ENCODE assay signal across 21 cellular contexts in the genomic region with DNA sequence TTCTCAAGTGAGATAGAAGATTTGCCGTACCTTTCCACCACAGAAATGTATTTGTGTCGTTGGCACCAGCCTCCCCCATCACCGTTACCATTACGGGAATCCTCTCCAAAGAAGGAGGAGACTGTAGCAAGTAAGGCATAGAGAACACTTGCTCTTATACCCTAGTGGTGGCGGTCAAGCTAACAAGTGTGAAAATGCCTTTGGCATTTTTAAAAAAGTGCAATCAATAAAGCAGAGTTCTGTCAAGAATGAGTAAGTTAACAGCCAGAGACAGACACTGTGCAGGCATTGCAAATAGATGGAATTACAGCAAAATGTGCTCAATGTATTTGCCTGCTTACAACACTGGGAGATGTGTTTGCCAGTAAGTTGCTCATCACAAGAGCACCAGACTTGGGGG. TPM values are rescaled to one million over a fixed set of nuclear protein-coding genes. Genes with fewer than 3 reads are reported as not detected.
A peak's percentile ranks its signal among the peaks of the same experiment; 100 is the strongest.
DNase-seq lines count a peak whose midpoint lies in the region; ATAC-seq, FAIRE-seq and TF ChIP-seq lines count a peak whose summit lies in the region.
"Had no signal": no experiment of that assay in that cellular context is flagged by ENCODE, and none has a peak within 500 bp of the region (broad histone marks: within the 10 kb centered on the region; RNA-seq: fewer than 3 reads in every experiment).

No MANE protein-coding gene starts in this region.

- peaks cover 99% of the 10 kb centered on the region for H3K36me3 Mint-ChIP-seq in activated T-helper 17 cell treated with anti-CD3 and anti-CD28 coated beads, Interleukin-2, amount 50 U/mL, for 72 hours (ENCODE audit: low read depth)
- peaks cover 42 to 51% of the 10 kb centered on the region in 2 donors for H3K36me3 Mint-ChIP-seq in activated naive CD4-positive, alpha-beta T cell treated with anti-CD3 and anti-CD28 coated beads, Interleukin-2, amount 50 U/mL, for 72 hours

- H3K9me3 ChIP-seq in HepG2 (ENCODE audit: low read length) (no peaks in the 10 kb centered on the region), right lobe of liver (no peaks in the 10 kb centered on the region), ascending aorta (no peaks in the 10 kb centered on the region)
- H3K9me3 ChIP-seq: HAP-1, SK-N-SH, uterus had no signal

- intact Hi-C loops in HepG2 (cut with micrococcal nuclease; ENCODE audit: unreplicated experiment) (no loop called here), right lobe of liver (cut with DNase I) (no loop called here), ascending aorta (cut with DNase I) (no loop called here)

- peaks cover 4% of the 10 kb centered on the region for H3K4me1 Mint-ChIP-seq in activated T-helper 17 cell treated with anti-CD3 and anti-CD28 coated beads, Interleukin-2, amount 50 U/mL, for 72 hours

- peak overlapping the region; percentile 40 for H3K27ac Mint-ChIP-seq in activated T-helper 17 cell treated with anti-CD3 and anti-CD28 coated beads, Interleukin-2, amount 50 U/mL, for 72 hours
- peak overlapping the region in 1 of 2 donors; percentile 81 for H3K27ac Mint-ChIP-seq in activated naive CD4-positive, alpha-beta T cell treated with anti-CD3 and anti-CD28 coated beads, Interleukin-2, amount 50 U/mL, for 72 hours

- TF ChIP-seq CTCF in HepG2 (CRISPR knock-in tag; IDR thresholded peaks at IDR 0.05) (no peak), right lobe of liver (IDR thresholded peaks at IDR 0.05) (no peak), ascending aorta (IDR thresholded peaks at IDR 0.05) (no peak)

- no peak for FAIRE-seq in HepG2 (lab: Jason Lieb, UNC)
- FAIRE-seq: GM12892, small intestine had no signal

- 97% methylated on average over 5 of the region's 5 CpGs for WGBS in HepG2 (ENCODE audit: low lambda C conversion rate)
- 100% methylated on average over 2 of the region's 5 CpGs for WGBS in right lobe of liver (ENCODE audit: insufficient coverage, low coverage, low lambda C conversion rate, missing lambda C conversion rate)

- H3K4me3 ChIP-seq in HepG2 (replicated peaks in 1 of 3; ENCODE audit: insufficient read depth in 1 of 3, low read depth in 2 of 3, low read length in 3 of 3) (no peak overlapping the region), right lobe of liver (no peak overlapping the region), ascending aorta (no peak overlapping the region)
- H3K4me3 ChIP-seq: HAP-1, uterus had no signal

- 0 out of 3 replicates have a peak, but pooled peaks have one; percentile 16 for ATAC-seq in HepG2
- ATAC-seq in right lobe of liver = no peak
- no peak for ATAC-seq in activated T-helper 17 cell treated with anti-CD3 and anti-CD28 coated beads, Interleukin-2, amount 50 U/mL, for 72 hours (replicated peaks)
- no peak for ATAC-seq in activated naive CD4-positive, alpha-beta T cell treated with anti-CD3 and anti-CD28 coated beads, Interleukin-2, amount 50 U/mL, for 72 hours
- ATAC-seq: foreskin keratinocyte had no signal

- H3K9me3 Mint-ChIP-seq in activated T-helper 17 cell treated with anti-CD3 and anti-CD28 coated beads, Interleukin-2, amount 50 U/mL, for 72 hours = no peaks in the 10 kb centered on the region
- H3K9me3 Mint-ChIP-seq in activated naive CD4-positive, alpha-beta T cell treated with anti-CD3 and anti-CD28 coated beads, Interleukin-2, amount 50 U/mL, for 72 hours = no peaks in the 10 kb centered on the region

- H3K9ac ChIP-seq in HepG2 (ENCODE audit: insufficient read depth, low read depth, low read length) = no peak overlapping the region
- H3K9ac ChIP-seq: SK-N-SH had no signal

- peaks cover 32% of the 10 kb centered on the region for H3K4me1 ChIP-seq in HepG2 (ENCODE audit: insufficient read depth, low read length)
- H3K4me1 ChIP-seq in right lobe of liver = peaks cover 0 to 10% (median 2%) of the 10 kb centered on the region in 4 donors
- H3K4me1 ChIP-seq in ascending aorta = no peaks in the 10 kb centered on the region
- H3K4me1 ChIP-seq: uterus had no signal

- DNase-seq in HepG2 (ENCODE audit: low spot score) (no peak), right lobe of liver (no peak), foreskin melanocyte (peak; percentile 60), kidney tubule cell (ENCODE audit: low spot score) (no peak), ascending aorta (ENCODE audit: low spot score in 2 of 2) (no peak)
- no peak for DNase-seq in activated naive CD4-positive, alpha-beta T cell treated with anti-CD3 and anti-CD28 coated beads, Interleukin-2, amount 50 U/mL, for 72 hours (ENCODE audit: low spot score in 2 of 2)
- DNase-seq in activated CD4-positive, alpha-beta T cell treated with anti-CD3 and anti-CD28 coated beads for 4 hours = no peak
- DNase-seq: ACHN; activated CD8-positive, alpha-beta memory T cell treated with anti-CD3 and anti-CD28 coated beads, Interleukin-2, amount 50 U/mL, for 4 hours; C1 segment of cervical spinal cord; foreskin keratinocyte; kidney glomerular epithelial cell; NCI-H1048; NCI-H1930; SK-N-SH; small intestine; stimulated activated CD4-positive, alpha-beta T cell treated with anti-CD3 and anti-CD28 coated beads, Interleukin-4, amount 100 ng/mL, for 24 hours; uterus had no signal

- H3K4me2 ChIP-seq in HepG2 (ENCODE audit: low read depth, low read length) = no peak overlapping the region
- H3K4me2 ChIP-seq: SK-N-SH had no signal

- CTCF ChIA-PET in HepG2 (lab: Yijun Ruan, JAX; ENCODE audit: low intra/inter-chr PET ratio, low total read pairs) = no interaction called here

- no peaks in the 10 kb centered on the region for H3K27me3 Mint-ChIP-seq in activated T-helper 17 cell treated with anti-CD3 and anti-CD28 coated beads, Interleukin-2, amount 50 U/mL, for 72 hours

- H3K4me3 Mint-ChIP-seq in activated T-helper 17 cell treated with anti-CD3 and anti-CD28 coated beads, Interleukin-2, amount 50 U/mL, for 72 hours = no peak overlapping the region

- H4K20me1 ChIP-seq in HepG2 (ENCODE audit: insufficient read depth, low read length) = peaks cover 13% of the 10 kb centered on the region

- POLR2A ChIA-PET in HepG2 (lab: Yijun Ruan, JAX) = interaction anchor here (4.9 to 8.8 kb wide), 2 partner anchors 10 to 16 kb away, joined by 36 to 62 read pairs; partner anchors contain the start of gene CASC3

- H3K79me2 ChIP-seq in HepG2 (ENCODE audit: insufficient read depth, low read length) = peaks cover 22% of the 10 kb centered on the region

- H3K27ac ChIP-seq in HepG2 (ENCODE audit: extremely low read length, insufficient read depth, low read length) (no peak overlapping the region), right lobe of liver (no peak overlapping the region), ascending aorta (peak overlapping the region in 1 of 2 donors; percentile 5)
- H3K27ac ChIP-seq: foreskin keratinocyte, uterus had no signal

- in situ Hi-C loops in HepG2 (cut with HindIII; ENCODE audit: extremely low pct_ligation_motif_present, low pct_unique_long_range_greater_than_20kb) = no loop called here

- no peak overlapping the region for H2AFZ ChIP-seq in HepG2 (ENCODE audit: low read length)

- no peaks in the 10 kb centered on the region for H3K27me3 ChIP-seq in HepG2 (ENCODE audit: control insufficient read depth in 1 of 2, insufficient read depth in 2 of 2, low read length in 2 of 2)
- no peaks in the 10 kb centered on the region for H3K27me3 ChIP-seq in right lobe of liver
- H3K27me3 ChIP-seq in ascending aorta = no peaks in the 10 kb centered on the region
- H3K27me3 ChIP-seq: foreskin keratinocyte, uterus had no signal

- H3K36me3 ChIP-seq in HepG2 (replicated peaks in 1 of 2; ENCODE audit: control insufficient read depth in 1 of 2, insufficient read depth in 2 of 2, low read length in 2 of 2) = peaks cover 30 to 77% of the 10 kb centered on the region in 2 experiments
- H3K36me3 ChIP-seq in right lobe of liver = peaks cover 0 to 69% (median 36%) of the 10 kb centered on the region in 4 donors
- H3K36me3 ChIP-seq in ascending aorta = peaks cover 79 to 82% of the 10 kb centered on the region in 2 donors
- H3K36me3 ChIP-seq: uterus had no signal

- TF ChIP-seq POLR2A in HepG2 (IDR thresholded peaks at IDR 0.05; ENCODE audit: insufficient read depth in 1 of 2, low read depth in 2 of 2, low read length in 2 of 2) = 0 out of 4 replicates have a peak, but pooled peaks of 1 of the 2 experiments have one; percentile 20
- TF ChIP-seq POLR2A in right lobe of liver (IDR thresholded peaks at IDR 0.05) = no peak

- BruUV-seq in HepG2 (replicated peaks; lab: Mats Ljungman, UMichigan) = TSS peak; percentile 22

- TF ChIP-seq RAD21 in HepG2 (CRISPR knock-in tag; IDR thresholded peaks at IDR 0.05) = no peak

- no peak for TF ChIP-seq EP300 in HepG2 (IDR thresholded peaks at IDR 0.05; ENCODE audit: low read depth in 2 of 2, low read length in 2 of 2)
- TF ChIP-seq EP300 in HepG2 (CRISPR knock-in tag; IDR thresholded peaks at IDR 0.05; ENCODE audit: borderline replicate concordance) = no peak

RNA-seq across cellular contexts. Expression of gene MSL1, which starts 7.7 kb away (rescaled TPM):
- total RNA-seq in HepG2 (2016; rRNA removed; fragmentation: Illumina TruSeq; extraction: Trizol) (76.1 and 88.5 TPM in 2 replicates), right lobe of liver (10 to 100 TPM; 31.1 to 43.8 (median 36.0) TPM), ascending aorta (82.5 TPM)
- 23.3 and 23.6 TPM in 2 replicates for total RNA-seq in HepG2 (2016; cell fraction: cytosol; rRNA removed; fragmentation: Illumina TruSeq; extraction: Trizol; ENCODE audit: low read depth)
- 62.6 and 89.2 TPM in 2 replicates for total RNA-seq in HepG2 (2016; cell fraction: insoluble cytoplasmic fraction; rRNA removed; fragmentation: Illumina TruSeq; extraction: Trizol)
- 50.5 and 57.1 TPM in 2 replicates for total RNA-seq in HepG2 (2016; cell fraction: membrane; rRNA removed; fragmentation: Illumina TruSeq; extraction: Trizol)
- total RNA-seq in HepG2 (2016; cell fraction: nucleus; rRNA removed; fragmentation: Illumina TruSeq; extraction: Trizol) = 82.0 and 93.0 TPM in 2 replicates
- polyA plus RNA-seq in HepG2 (2011; rRNA removed) = 54.6 and 63.8 TPM in 2 replicates
- polyA plus RNA-seq in HepG2 (2011; cell fraction: cytosol; rRNA removed) = 19.7 and 28.8 TPM in 2 replicates
- polyA plus RNA-seq in HepG2 (2011; cell fraction: nucleus; rRNA removed) = 90.9 and 114 TPM in 2 replicates
- 89.3 and 98.8 TPM in 2 replicates for polyA plus RNA-seq in HepG2 (2012)
- 10.1 and 10.5 TPM in 2 replicates for polyA plus RNA-seq in HepG2 (2016; cell fraction: cytosol; fragmentation: Illumina TruSeq; extraction: Trizol; ENCODE audit: low read depth)
- polyA plus RNA-seq in HepG2 (2016; cell fraction: insoluble cytoplasmic fraction; fragmentation: Illumina TruSeq; extraction: Trizol; ENCODE audit: low read depth) = 77.5 and 94.3 TPM in 2 replicates
- 34.7 and 36.6 TPM in 2 replicates for polyA plus RNA-seq in HepG2 (2016; cell fraction: membrane; fragmentation: Illumina TruSeq; extraction: Trizol; ENCODE audit: low read depth)
- polyA plus RNA-seq in HepG2 (2016; cell fraction: nucleus; fragmentation: Illumina TruSeq; extraction: Trizol; ENCODE audit: insufficient read depth, low read depth) = 173 TPM in 2 replicates
- polyA minus RNA-seq in HepG2 (2011; rRNA and poly(A)+ RNA removed; ENCODE audit: low replicate concordance) = 21.1 and 21.8 TPM in 2 replicates
- polyA minus RNA-seq in HepG2 (2011; cell fraction: cytosol; rRNA and poly(A)+ RNA removed) = 50.3 and 50.4 TPM in 2 replicates
- polyA minus RNA-seq in HepG2 (2011; cell fraction: nucleus; rRNA and poly(A)+ RNA removed) = 107 and 131 TPM in 2 replicates
- 100 to 1,000 TPM in 1 of 2 donors, 10 to 100 TPM in 1; 80.5 to 114 TPM for total RNA-seq in activated T-helper 17 cell treated with anti-CD3 and anti-CD28 coated beads, Interleukin-2, amount 50 U/mL, for 72 hours
- 100 to 1,000 TPM in 1 of 2 donors, 10 to 100 TPM in 1; 83.4 to 140 TPM for total RNA-seq in activated naive CD4-positive, alpha-beta T cell treated with anti-CD3 and anti-CD28 coated beads, Interleukin-2, amount 50 U/mL, for 72 hours

RNA-seq across cellular contexts. Expression of gene CASC3, which starts 10.8 kb away (rescaled TPM):
- 29.6 and 30.8 TPM in 2 replicates for total RNA-seq in HepG2 (2016; rRNA removed; fragmentation: Illumina TruSeq; extraction: Trizol)
- 27.8 and 32.3 TPM in 2 replicates for total RNA-seq in HepG2 (2016; cell fraction: cytosol; rRNA removed; fragmentation: Illumina TruSeq; extraction: Trizol; ENCODE audit: low read depth)
- 26.4 and 32.2 TPM in 2 replicates for total RNA-seq in HepG2 (2016; cell fraction: insoluble cytoplasmic fraction; rRNA removed; fragmentation: Illumina TruSeq; extraction: Trizol)
- 28.8 and 30.1 TPM in 2 replicates for total RNA-seq in HepG2 (2016; cell fraction: membrane; rRNA removed; fragmentation: Illumina TruSeq; extraction: Trizol)
- total RNA-seq in HepG2 (2016; cell fraction: nucleus; rRNA removed; fragmentation: Illumina TruSeq; extraction: Trizol) = 30.8 and 38.1 TPM in 2 replicates
- polyA plus RNA-seq in HepG2 (2011; rRNA removed) = 60.9 and 62.9 TPM in 2 replicates
- 25.1 and 35.9 TPM in 2 replicates for polyA plus RNA-seq in HepG2 (2011; cell fraction: cytosol; rRNA removed)
- 142 and 152 TPM in 2 replicates for polyA plus RNA-seq in HepG2 (2011; cell fraction: nucleus; rRNA removed)
- polyA plus RNA-seq in HepG2 (2012) = 70.7 and 76.1 TPM in 2 replicates
- 5.4 and 6.1 TPM in 2 replicates for polyA plus RNA-seq in HepG2 (2016; cell fraction: cytosol; fragmentation: Illumina TruSeq; extraction: Trizol; ENCODE audit: low read depth)
- polyA plus RNA-seq in HepG2 (2016; cell fraction: insoluble cytoplasmic fraction; fragmentation: Illumina TruSeq; extraction: Trizol; ENCODE audit: low read depth) = 32.0 and 41.3 TPM in 2 replicates
- 18.7 and 20.0 TPM in 2 replicates for polyA plus RNA-seq in HepG2 (2016; cell fraction: membrane; fragmentation: Illumina TruSeq; extraction: Trizol; ENCODE audit: low read depth)
- 74.6 and 84.0 TPM in 2 replicates for polyA plus RNA-seq in HepG2 (2016; cell fraction: nucleus; fragmentation: Illumina TruSeq; extraction: Trizol; ENCODE audit: insufficient read depth, low read depth)
- polyA minus RNA-seq in HepG2 (2011; rRNA and poly(A)+ RNA removed; ENCODE audit: low replicate concordance) = 60.8 and 70.8 TPM in 2 replicates
- polyA minus RNA-seq in HepG2 (2011; cell fraction: cytosol; rRNA and poly(A)+ RNA removed) = 20.8 and 24.8 TPM in 2 replicates
- polyA minus RNA-seq in HepG2 (2011; cell fraction: nucleus; rRNA and poly(A)+ RNA removed) = 59.5 and 60.8 TPM in 2 replicates
- total RNA-seq in right lobe of liver = 10 to 100 TPM; 19.6 to 31.5 (median 25.9) TPM
- total RNA-seq in activated T-helper 17 cell treated with anti-CD3 and anti-CD28 coated beads, Interleukin-2, amount 50 U/mL, for 72 hours = 100 to 1,000 TPM; 110 to 244 TPM
- 100 to 1,000 TPM; 104 to 212 TPM for total RNA-seq in activated naive CD4-positive, alpha-beta T cell treated with anti-CD3 and anti-CD28 coated beads, Interleukin-2, amount 50 U/mL, for 72 hours
- 48.9 TPM for total RNA-seq in ascending aorta

RNA-seq across cellular contexts. Expression of gene NR1D1, which starts 29.1 kb away (rescaled TPM):
- total RNA-seq in HepG2 (2016; rRNA removed; fragmentation: Illumina TruSeq; extraction: Trizol) (1.4 and 2.1 TPM in 2 replicates), right lobe of liver (10 to 100 TPM in 4 of 6 experiments, 1 to 10 TPM in 2; 6.9 to 29.8 (median 16.0) TPM), ascending aorta (0.43 TPM)
- total RNA-seq in HepG2 (2016; cell fraction: cytosol; rRNA removed; fragmentation: Illumina TruSeq; extraction: Trizol; ENCODE audit: low read depth) = 0.88 and 1.1 TPM in 2 replicates
- 1.2 and 1.8 TPM in 2 replicates for total RNA-seq in HepG2 (2016; cell fraction: insoluble cytoplasmic fraction; rRNA removed; fragmentation: Illumina TruSeq; extraction: Trizol)
- 2.2 and 2.4 TPM in 2 replicates for total RNA-seq in HepG2 (2016; cell fraction: membrane; rRNA removed; fragmentation: Illumina TruSeq; extraction: Trizol)
- total RNA-seq in HepG2 (2016; cell fraction: nucleus; rRNA removed; fragmentation: Illumina TruSeq; extraction: Trizol) = 3.4 and 4.3 TPM in 2 replicates
- polyA plus RNA-seq in HepG2 (2011; rRNA removed) = 2.7 and 3.6 TPM in 2 replicates
- polyA plus RNA-seq in HepG2 (2011; cell fraction: cytosol; rRNA removed) = 1.5 and 1.6 TPM in 2 replicates
- polyA plus RNA-seq in HepG2 (2011; cell fraction: nucleus; rRNA removed) = 20.3 and 22.7 TPM in 2 replicates
- 11.1 and 19.6 TPM in 2 replicates for polyA plus RNA-seq in HepG2 (2012)
- polyA plus RNA-seq in HepG2 (2016; cell fraction: cytosol; fragmentation: Illumina TruSeq; extraction: Trizol; ENCODE audit: low read depth) = 0.95 and 1.1 TPM in 2 replicates
- polyA plus RNA-seq in HepG2 (2016; cell fraction: insoluble cytoplasmic fraction; fragmentation: Illumina TruSeq; extraction: Trizol; ENCODE audit: low read depth) = 3.8 and 5.8 TPM in 2 replicates
- 2.5 and 3.4 TPM in 2 replicates for polyA plus RNA-seq in HepG2 (2016; cell fraction: membrane; fragmentation: Illumina TruSeq; extraction: Trizol; ENCODE audit: low read depth)
- 9.5 and 10.0 TPM in 2 replicates for polyA plus RNA-seq in HepG2 (2016; cell fraction: nucleus; fragmentation: Illumina TruSeq; extraction: Trizol; ENCODE audit: insufficient read depth, low read depth)
- polyA minus RNA-seq in HepG2 (2011; rRNA and poly(A)+ RNA removed; ENCODE audit: low replicate concordance) = 3.3 and 6.7 TPM in 2 replicates
- 4.5 and 6.5 TPM in 2 replicates for polyA minus RNA-seq in HepG2 (2011; cell fraction: cytosol; rRNA and poly(A)+ RNA removed)
- 7.6 and 8.1 TPM in 2 replicates for polyA minus RNA-seq in HepG2 (2011; cell fraction: nucleus; rRNA and poly(A)+ RNA removed)
- 10 to 100 TPM; 12.2 to 21.8 TPM for total RNA-seq in activated T-helper 17 cell treated with anti-CD3 and anti-CD28 coated beads, Interleukin-2, amount 50 U/mL, for 72 hours
- total RNA-seq in activated naive CD4-positive, alpha-beta T cell treated with anti-CD3 and anti-CD28 coated beads, Interleukin-2, amount 50 U/mL, for 72 hours = 10 to 100 TPM in 1 of 2 donors, 1 to 10 TPM in 1; 4.8 to 26.7 TPM

RNA-seq across cellular contexts. Expression of gene RAPGEFL1, which starts 47.8 kb away (rescaled TPM):
- total RNA-seq in HepG2 (2016; rRNA removed; fragmentation: Illumina TruSeq; extraction: Trizol) (1.1 and 4.5 TPM in 2 replicates), right lobe of liver (10 to 100 TPM in 1 of 6 experiments, 1 to 10 TPM in 5; 1.4 to 16.5 (median 4.4) TPM), ascending aorta (8.7 TPM)
- total RNA-seq in HepG2 (2016; cell fraction: cytosol; rRNA removed; fragmentation: Illumina TruSeq; extraction: Trizol; ENCODE audit: low read depth) = 1.5 and 1.9 TPM in 2 replicates
- 1.3 and 2.7 TPM in 2 replicates for total RNA-seq in HepG2 (2016; cell fraction: insoluble cytoplasmic fraction; rRNA removed; fragmentation: Illumina TruSeq; extraction: Trizol)
- total RNA-seq in HepG2 (2016; cell fraction: membrane; rRNA removed; fragmentation: Illumina TruSeq; extraction: Trizol) = 1.7 TPM in 2 replicates
- 4.2 and 4.8 TPM in 2 replicates for total RNA-seq in HepG2 (2016; cell fraction: nucleus; rRNA removed; fragmentation: Illumina TruSeq; extraction: Trizol)
- 7.3 and 7.8 TPM in 2 replicates for polyA plus RNA-seq in HepG2 (2011; rRNA removed)
- 1.8 and 1.9 TPM in 2 replicates for polyA plus RNA-seq in HepG2 (2011; cell fraction: cytosol; rRNA removed)
- 53.9 and 60.7 TPM in 2 replicates for polyA plus RNA-seq in HepG2 (2011; cell fraction: nucleus; rRNA removed)
- 6.4 and 8.2 TPM in 2 replicates for polyA plus RNA-seq in HepG2 (2012)
- polyA plus RNA-seq in HepG2 (2016; cell fraction: cytosol; fragmentation: Illumina TruSeq; extraction: Trizol; ENCODE audit: low read depth) = 0.27 and 0.35 TPM in 2 replicates
- 1.6 and 2.4 TPM in 2 replicates for polyA plus RNA-seq in HepG2 (2016; cell fraction: insoluble cytoplasmic fraction; fragmentation: Illumina TruSeq; extraction: Trizol; ENCODE audit: low read depth)
- 0.85 and 0.91 TPM in 2 replicates for polyA plus RNA-seq in HepG2 (2016; cell fraction: membrane; fragmentation: Illumina TruSeq; extraction: Trizol; ENCODE audit: low read depth)
- 23.6 and 26.4 TPM in 2 replicates for polyA plus RNA-seq in HepG2 (2016; cell fraction: nucleus; fragmentation: Illumina TruSeq; extraction: Trizol; ENCODE audit: insufficient read depth, low read depth)
- 4.9 and 19.9 TPM in 2 replicates for polyA minus RNA-seq in HepG2 (2011; rRNA and poly(A)+ RNA removed; ENCODE audit: low replicate concordance)
- 0.53 and 1.3 TPM in 2 replicates for polyA minus RNA-seq in HepG2 (2011; cell fraction: cytosol; rRNA and poly(A)+ RNA removed)
- 10.6 and 13.8 TPM in 2 replicates for polyA minus RNA-seq in HepG2 (2011; cell fraction: nucleus; rRNA and poly(A)+ RNA removed)
- 1 to 10 TPM; 9.4 to 9.9 TPM for total RNA-seq in activated T-helper 17 cell treated with anti-CD3 and anti-CD28 coated beads, Interleukin-2, amount 50 U/mL, for 72 hours
- 1 to 10 TPM; 5.3 to 7.1 TPM for total RNA-seq in activated naive CD4-positive, alpha-beta T cell treated with anti-CD3 and anti-CD28 coated beads, Interleukin-2, amount 50 U/mL, for 72 hours
